In the genomic region with DNA sequence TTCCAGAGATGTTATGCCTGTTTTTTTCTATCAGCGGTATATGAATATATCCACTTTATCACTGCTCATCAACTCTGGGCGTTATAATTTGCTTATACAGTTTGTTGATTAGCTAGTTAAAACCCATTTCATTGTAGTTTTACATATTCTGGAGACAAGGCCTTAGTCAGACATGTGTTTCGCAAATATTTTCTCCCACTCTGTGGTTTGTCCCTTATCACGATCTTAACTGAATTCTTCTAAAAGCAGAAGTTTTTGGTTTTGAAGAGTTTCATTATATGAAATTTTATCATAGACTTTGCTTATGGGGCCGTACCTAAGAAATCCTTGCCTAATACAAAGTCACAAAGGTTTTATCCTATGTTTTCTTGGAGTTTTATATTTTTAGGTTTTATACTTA, we compare ENCODE assay signal across 13 cellular contexts.
A peak's percentile ranks its signal among the peaks of the same experiment; 100 is the strongest.
DNase-seq lines count a peak whose midpoint lies in the region; ATAC-seq and TF ChIP-seq lines count a peak whose summit lies in the region.
"Had no signal": no experiment of that assay in that cellular context is flagged by ENCODE, and none has a peak within 500 bp of the region (broad histone marks: within the 10 kb centered on the region; RNA-seq: fewer than 3 reads in every experiment).

No MANE protein-coding gene starts in this region.

- TF ChIP-seq POLR2A in sigmoid colon (IDR thresholded peaks at IDR 0.05) = no peak

- intact Hi-C loops in sigmoid colon (cut with DNase I) = no loop called here

- no peak for TF ChIP-seq EP300 in sigmoid colon (IDR thresholded peaks at IDR 0.05)

- ATAC-seq in HG03066 (IDR thresholded peaks at IDR 0.05; ENCODE audit: low read depth, unreplicated experiment) (peak; percentile 48), HG02588 (IDR thresholded peaks at IDR 0.05; ENCODE audit: unreplicated experiment) (no peak)

- DNase-seq in GM12864 (ENCODE audit: low read depth) = peak; percentile 13
- peak; percentile 90 for DNase-seq in OCI-M1 (lab: John Stamatoyannopoulos, UW)
- DNase-seq in iris pigment epithelial cell (ENCODE audit: low read depth) = peak; percentile 30
- no peak for DNase-seq in NCI-H1417 treated with DMSO at 0.1 percent for 48 hours (lab: John Stamatoyannopoulos, UW)
- no peak for DNase-seq in sigmoid colon
- DNase-seq in NCI-H748 treated with DMSO at 0.1 percent for 48 hours (lab: John Stamatoyannopoulos, UW) = no peak
- DNase-seq: activated naive CD4-positive, alpha-beta T cell treated with anti-CD3 and anti-CD28 coated beads for 36 hours; endodermal cell; ovary; WERI-Rb-1 had no signal

- WGBS in sigmoid colon, 2 donors = 71 to 89% methylated on average over 5 of the region's 5 CpGs

- H3K4me3 ChIP-seq in GM12864 (ENCODE audit: low read depth, low read length) (no peak overlapping the region), sigmoid colon (no peak overlapping the region)
- H3K4me3 ChIP-seq: ovary, SJSA1 had no signal

- no peak overlapping the region for H3K27ac ChIP-seq in sigmoid colon
- H3K27ac ChIP-seq: ovary, SJSA1, WERI-Rb-1 had no signal

- no peak for TF ChIP-seq CTCF in GM12864 (IDR thresholded peaks at IDR 0.05; ENCODE audit: low read depth, low read length, missing control alignments)
- no peak for TF ChIP-seq CTCF in sigmoid colon (IDR thresholded peaks at IDR 0.05)

- peaks cover 0 to 6% (median 0%) of the 10 kb centered on the region in 4 donors for H3K36me3 ChIP-seq in sigmoid colon
- H3K36me3 ChIP-seq: ovary, SJSA1, WERI-Rb-1 had no signal

- no peaks in the 10 kb centered on the region for H3K27me3 ChIP-seq in sigmoid colon
- H3K27me3 ChIP-seq: ovary, SJSA1 had no signal

- H3K9me3 ChIP-seq in sigmoid colon = no peaks in the 10 kb centered on the region
- H3K9me3 ChIP-seq: ovary, SJSA1 had no signal

- H3K4me1 ChIP-seq in sigmoid colon = peaks cover 0 to 23% (median 8%) of the 10 kb centered on the region in 4 donors
- H3K4me1 ChIP-seq: SJSA1 had no signal

Comparison
In these comparisons a context has a peak if more than half of its experiments do, and no peak if none do; other contexts are left out.
1. DNase-seq: peak in GM12864 (single experiment), OCI-M1 (single experiment) and iris pigment epithelial cell (single experiment); none in NCI-H1417 treated with DMSO at 0.1 percent for 48 hours (single experiment), sigmoid colon (single experiment) and NCI-H748 treated with DMSO at 0.1 percent for 48 hours (single experiment).